ENCODE assay signal across 1 cellular context in genomic region chr12:6469609-6470374, GRCh38.
TF ChIP-seq lines count a peak whose summit lies in the region.

No MANE protein-coding gene starts in this region.

TF ChIP-seq in SK-N-SH, 30 proteins besides CTCF, POLR2A, EP300 and RAD21 (continued from another document):
- TF ChIP-seq TAF1 (IDR thresholded peaks at IDR 0.05; ENCODE audit: borderline replicate concordance, low read depth, low read length): no peak
- no peak for TF ChIP-seq MEF2A (IDR thresholded peaks at IDR 0.05; ENCODE audit: borderline replicate concordance, low read depth)
- TF ChIP-seq PBX3 (IDR thresholded peaks at IDR 0.05): no peak
- TF ChIP-seq SMC3 (IDR thresholded peaks at IDR 0.05; ENCODE audit: low read depth, low read length): no peak
- TF ChIP-seq MAX (IDR thresholded peaks at IDR 0.05; ENCODE audit: low read depth): no peak
- no peak for TF ChIP-seq FOSL2 (IDR thresholded peaks at IDR 0.05; ENCODE audit: borderline replicate concordance, low read depth)
